Comparison of ENCODE assay signal across 1 cellular context in genomic region chr2:75608684-75609333, GRCh38.
A peak's percentile ranks its signal among the peaks of the same experiment; 100 is the strongest.
TF ChIP-seq lines count a peak whose summit lies in the region.

No MANE protein-coding gene starts in this region.

TF ChIP-seq in GM12878, 131 proteins besides CTCF, POLR2A, EP300 and RAD21 (continued from another document):
- TF ChIP-seq PRDM15 (CRISPR knock-in tag; IDR thresholded peaks at IDR 0.05) = no peak
- TF ChIP-seq E2F4 (IDR thresholded peaks at IDR 0.05; ENCODE audit: low read depth, low read length) = no peak
- peak in 1 of 2 experiments; percentile 36; a peak in 1 of 4 replicates for TF ChIP-seq BHLHE40 (IDR thresholded peaks at IDR 0.05; ENCODE audit: borderline replicate concordance in 1 of 2, low read depth in 2 of 2, low read length in 1 of 2)
- TF ChIP-seq FOXK2 (IDR thresholded peaks at IDR 0.05) = no peak
- peak; percentile 68 for TF ChIP-seq LARP7 (IDR thresholded peaks at IDR 0.05)
- TF ChIP-seq JUNB (IDR thresholded peaks at IDR 0.05) = no peak
- TF ChIP-seq CREM (IDR thresholded peaks at IDR 0.05; ENCODE audit: low read depth) = 0 out of 2 replicates have a peak, but pooled peaks have one; percentile 23
- no peak for TF ChIP-seq ESRRA (IDR thresholded peaks at IDR 0.05; ENCODE audit: low read length)
- TF ChIP-seq TAF1 (IDR thresholded peaks at IDR 0.05; ENCODE audit: borderline replicate concordance, low read depth, low read length) = no peak
- TF ChIP-seq E4F1 (IDR thresholded peaks at IDR 0.05; ENCODE audit: borderline replicate concordance, partially characterized antibody) = no peak
